Comparison of ENCODE assay signal across 1 cellular context in the genomic region with DNA sequence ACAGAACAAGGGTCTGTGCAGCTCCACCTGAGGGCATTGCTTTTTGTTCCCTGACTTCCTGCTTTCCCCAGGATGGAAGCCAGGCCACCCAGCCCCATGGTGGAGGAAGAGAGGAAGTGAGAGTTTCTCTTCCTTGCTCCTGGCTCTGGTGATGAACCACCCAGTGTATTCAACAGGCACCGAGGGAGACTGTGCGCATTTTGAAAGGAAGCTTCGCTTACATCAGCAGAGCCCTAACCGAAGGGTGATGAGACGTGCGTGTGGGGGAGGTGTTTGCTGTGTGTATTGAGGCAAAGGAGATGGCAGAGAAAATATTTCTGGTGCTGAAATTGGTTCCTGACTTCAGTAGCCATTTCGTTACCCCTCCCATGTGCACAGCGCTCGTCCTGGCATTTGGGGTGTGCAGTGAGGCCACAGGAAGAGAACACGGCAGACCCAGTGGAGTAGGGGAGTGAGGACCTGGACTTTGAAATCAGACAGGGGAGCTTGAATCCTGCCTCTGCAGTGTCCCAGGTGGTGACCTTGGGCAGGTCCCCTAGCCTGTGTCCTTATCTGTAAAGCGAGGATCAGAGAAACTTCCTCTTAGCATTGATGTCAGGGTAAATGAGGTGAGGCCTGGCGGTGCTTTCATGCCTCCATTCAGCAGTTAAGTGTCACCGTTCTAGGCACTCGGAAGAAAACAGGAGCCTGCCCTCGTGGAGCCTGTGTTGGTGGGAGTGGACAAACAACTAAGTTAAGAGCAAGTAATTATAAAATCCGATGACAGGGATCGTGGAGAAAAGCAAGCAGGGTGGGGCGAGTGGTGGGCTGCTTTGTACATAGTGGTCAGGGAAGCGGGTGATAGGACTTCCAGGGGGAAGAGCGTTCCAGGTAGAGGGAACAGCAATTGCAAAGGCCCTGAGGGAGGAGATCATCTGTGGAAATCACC.
TF ChIP-seq lines count a peak whose summit lies in the region.

No MANE protein-coding gene starts in this region.

TF ChIP-seq in HepG2, 621 proteins besides CTCF, POLR2A, EP300 and RAD21 (continued from another document and continues in another):
- TF ChIP-seq ATF6 (CRISPR knock-in tag; conservative IDR thresholded peaks at IDR 0.05) (no peak), ZNF260 (CRISPR knock-in tag; IDR thresholded peaks at IDR 0.05; ENCODE audit: borderline replicate concordance, low read depth) (no peak), ZNF746 (CRISPR knock-in tag; IDR thresholded peaks at IDR 0.05) (peak; percentile 97; the same call in 1 of the 2 replicates), TRIM24 (CRISPR knock-in tag; IDR thresholded peaks at IDR 0.05) (no peak), JUND (CRISPR knock-in tag; IDR thresholded peaks at IDR 0.05) (peak; percentile 84; the same call in 1 of the 2 replicates), MATR3 (CRISPR knock-in tag; IDR thresholded peaks at IDR 0.05) (no peak), CC2D1A (CRISPR knock-in tag; IDR thresholded peaks at IDR 0.05) (no peak), SRSF4 (IDR thresholded peaks at IDR 0.05; ENCODE audit: low read depth, low read length, poor library complexity, severe bottlenecking) (no peak), FOXA1 (IDR thresholded peaks at IDR 0.05) (no peak), FOXA1 (CRISPR knock-in tag; IDR thresholded peaks at IDR 0.05) (peak; percentile 68), ZNF570 (CRISPR knock-in tag; IDR thresholded peaks at IDR 0.05; ENCODE audit: borderline replicate concordance) (no peak), NCOA1 (CRISPR knock-in tag; IDR thresholded peaks at IDR 0.05) (peak; percentile 95), MXI1 (IDR thresholded peaks at IDR 0.05; ENCODE audit: borderline replicate concordance, low read depth, low read length) (peak; percentile 80; the same call in 1 of the 3 replicates), ZNF276 (CRISPR knock-in tag; IDR thresholded peaks at IDR 0.05; ENCODE audit: low read depth) (peak; percentile 79; the same call in 1 of the 2 replicates), NFYB (CRISPR knock-in tag; IDR thresholded peaks at IDR 0.05) (no peak; the same call in 1 of the 2 replicates), HNF4A (CRISPR knock-in tag; IDR thresholded peaks at IDR 0.05) (peak; percentile 99), ZFP36L2 (CRISPR knock-in tag; IDR thresholded peaks at IDR 0.05) (peak; percentile 80; the same call in 1 of the 2 replicates), SRF (IDR thresholded peaks at IDR 0.05; ENCODE audit: low read depth, low read length) (no peak), ZNF644 (CRISPR knock-in tag; IDR thresholded peaks at IDR 0.05; ENCODE audit: low read depth) (peak; percentile 70), SALL2 (CRISPR knock-in tag; IDR thresholded peaks at IDR 0.05) (peak; percentile 68), MYNN (CRISPR knock-in tag; IDR thresholded peaks at IDR 0.05; ENCODE audit: low read depth) (0 out of 2 replicates have a peak, but pooled peaks have one; percentile 12), MED1 (CRISPR knock-in tag; IDR thresholded peaks at IDR 0.05) (peak; percentile 99), ERF (CRISPR knock-in tag; IDR thresholded peaks at IDR 0.05) (peak; percentile 98), NR2F2 (IDR thresholded peaks at IDR 0.05; ENCODE audit: borderline replicate concordance, low read depth) (peak; percentile 91), ATAD3A (CRISPR knock-in tag; IDR thresholded peaks at IDR 0.05) (no peak), ZNF75D (CRISPR knock-in tag; IDR thresholded peaks at IDR 0.05; ENCODE audit: borderline replicate concordance) (no peak), SAFB2 (CRISPR knock-in tag; IDR thresholded peaks at IDR 0.05; ENCODE audit: borderline replicate concordance, low read depth) (peak; percentile 92; the same call in 1 of the 2 replicates), ZBTB37 (CRISPR knock-in tag; IDR thresholded peaks at IDR 0.05) (peak; percentile 88), TRIM22 (IDR thresholded peaks at IDR 0.05) (no peak), SMARCE1 (IDR thresholded peaks at IDR 0.05; ENCODE audit: borderline replicate concordance) (no peak), ATF7 (IDR thresholded peaks at IDR 0.05) (peak; percentile 26; the same call in 1 of the 2 replicates), ATF7 (CRISPR knock-in tag; IDR thresholded peaks at IDR 0.05) (peak; percentile 67; the same call in 1 of the 2 replicates)
- TF ChIP-seq, protein P1, sequence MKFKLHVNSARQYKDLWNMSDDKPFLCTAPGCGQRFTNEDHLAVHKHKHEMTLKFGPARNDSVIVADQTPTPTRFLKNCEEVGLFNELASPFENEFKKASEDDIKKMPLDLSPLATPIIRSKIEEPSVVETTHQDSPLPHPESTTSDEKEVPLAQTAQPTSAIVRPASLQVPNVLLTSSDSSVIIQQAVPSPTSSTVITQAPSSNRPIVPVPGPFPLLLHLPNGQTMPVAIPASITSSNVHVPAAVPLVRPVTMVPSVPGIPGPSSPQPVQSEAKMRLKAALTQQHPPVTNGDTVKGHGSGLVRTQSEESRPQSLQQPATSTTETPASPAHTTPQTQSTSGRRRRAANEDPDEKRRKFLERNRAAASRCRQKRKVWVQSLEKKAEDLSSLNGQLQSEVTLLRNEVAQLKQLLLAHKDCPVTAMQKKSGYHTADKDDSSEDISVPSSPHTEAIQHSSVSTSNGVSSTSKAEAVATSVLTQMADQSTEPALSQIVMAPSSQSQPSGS (CRISPR knock-in tag; IDR thresholded peaks at IDR 0.05): peak; percentile 98
- TF ChIP-seq, protein P2, sequence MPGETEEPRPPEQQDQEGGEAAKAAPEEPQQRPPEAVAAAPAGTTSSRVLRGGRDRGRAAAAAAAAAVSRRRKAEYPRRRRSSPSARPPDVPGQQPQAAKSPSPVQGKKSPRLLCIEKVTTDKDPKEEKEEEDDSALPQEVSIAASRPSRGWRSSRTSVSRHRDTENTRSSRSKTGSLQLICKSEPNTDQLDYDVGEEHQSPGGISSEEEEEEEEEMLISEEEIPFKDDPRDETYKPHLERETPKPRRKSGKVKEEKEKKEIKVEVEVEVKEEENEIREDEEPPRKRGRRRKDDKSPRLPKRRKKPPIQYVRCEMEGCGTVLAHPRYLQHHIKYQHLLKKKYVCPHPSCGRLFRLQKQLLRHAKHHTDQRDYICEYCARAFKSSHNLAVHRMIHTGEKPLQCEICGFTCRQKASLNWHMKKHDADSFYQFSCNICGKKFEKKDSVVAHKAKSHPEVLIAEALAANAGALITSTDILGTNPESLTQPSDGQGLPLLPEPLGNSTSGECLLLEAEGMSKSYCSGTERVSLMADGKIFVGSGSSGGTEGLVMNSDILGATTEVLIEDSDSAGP (CRISPR knock-in tag; IDR thresholded peaks at IDR 0.05; ENCODE audit: borderline replicate concordance): peak; percentile 91; the same call in 1 of the 2 replicates
- TF ChIP-seq, protein P3, sequence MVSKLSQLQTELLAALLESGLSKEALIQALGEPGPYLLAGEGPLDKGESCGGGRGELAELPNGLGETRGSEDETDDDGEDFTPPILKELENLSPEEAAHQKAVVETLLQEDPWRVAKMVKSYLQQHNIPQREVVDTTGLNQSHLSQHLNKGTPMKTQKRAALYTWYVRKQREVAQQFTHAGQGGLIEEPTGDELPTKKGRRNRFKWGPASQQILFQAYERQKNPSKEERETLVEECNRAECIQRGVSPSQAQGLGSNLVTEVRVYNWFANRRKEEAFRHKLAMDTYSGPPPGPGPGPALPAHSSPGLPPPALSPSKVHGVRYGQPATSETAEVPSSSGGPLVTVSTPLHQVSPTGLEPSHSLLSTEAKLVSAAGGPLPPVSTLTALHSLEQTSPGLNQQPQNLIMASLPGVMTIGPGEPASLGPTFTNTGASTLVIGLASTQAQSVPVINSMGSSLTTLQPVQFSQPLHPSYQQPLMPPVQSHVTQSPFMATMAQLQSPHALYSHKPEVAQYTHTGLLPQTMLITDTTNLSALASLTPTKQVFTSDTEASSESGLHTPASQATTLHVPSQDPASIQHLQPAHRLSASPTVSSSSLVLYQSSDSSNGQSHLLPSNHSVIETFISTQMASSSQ (IDR thresholded peaks at IDR 0.05; ENCODE audit: low read depth): peak; percentile 84; the same call in 1 of the 2 replicates
- TF ChIP-seq, protein P3 (CRISPR knock-in tag; IDR thresholded peaks at IDR 0.05; ENCODE audit: borderline replicate concordance): peak; percentile 91
- TF ChIP-seq, protein P4, sequence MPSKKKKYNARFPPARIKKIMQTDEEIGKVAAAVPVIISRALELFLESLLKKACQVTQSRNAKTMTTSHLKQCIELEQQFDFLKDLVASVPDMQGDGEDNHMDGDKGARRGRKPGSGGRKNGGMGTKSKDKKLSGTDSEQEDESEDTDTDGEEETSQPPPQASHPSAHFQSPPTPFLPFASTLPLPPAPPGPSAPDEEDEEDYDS (CRISPR knock-in tag; IDR thresholded peaks at IDR 0.05): peak; percentile 77
- TF ChIP-seq, protein P5, sequence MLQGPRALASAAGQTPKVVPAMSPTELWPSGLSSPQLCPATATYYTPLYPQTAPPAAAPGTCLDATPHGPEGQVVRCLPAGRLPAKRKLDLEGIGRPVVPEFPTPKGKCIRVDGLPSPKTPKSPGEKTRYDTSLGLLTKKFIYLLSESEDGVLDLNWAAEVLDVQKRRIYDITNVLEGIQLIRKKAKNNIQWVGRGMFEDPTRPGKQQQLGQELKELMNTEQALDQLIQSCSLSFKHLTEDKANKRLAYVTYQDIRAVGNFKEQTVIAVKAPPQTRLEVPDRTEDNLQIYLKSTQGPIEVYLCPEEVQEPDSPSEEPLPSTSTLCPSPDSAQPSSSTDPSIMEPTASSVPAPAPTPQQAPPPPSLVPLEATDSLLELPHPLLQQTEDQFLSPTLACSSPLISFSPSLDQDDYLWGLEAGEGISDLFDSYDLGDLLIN (CRISPR knock-in tag; IDR thresholded peaks at IDR 0.05; ENCODE audit: borderline replicate concordance): no peak; the same call in 1 of the 2 replicates
